In the genomic region with DNA sequence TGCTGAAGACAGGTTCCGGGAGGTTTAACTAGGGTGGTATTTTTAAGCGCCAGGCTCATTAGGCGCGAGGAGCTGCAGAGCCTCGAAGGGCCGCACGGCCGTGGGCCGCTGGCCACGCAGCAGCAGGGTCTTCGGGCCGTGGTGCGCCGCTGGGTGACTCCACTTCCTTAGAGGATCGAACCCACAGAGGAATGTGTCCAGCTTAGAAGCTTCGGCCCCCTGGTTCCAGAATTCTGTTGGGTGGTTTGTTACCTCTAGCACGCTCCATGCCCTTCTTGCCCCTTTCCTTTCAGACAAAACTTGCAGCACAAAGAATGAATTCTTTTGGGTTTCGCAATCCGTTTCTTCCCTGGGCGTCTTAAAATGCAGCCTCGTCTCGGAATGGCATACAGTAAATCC, we compare ENCODE assay signal across 1 cellular context.
TF ChIP-seq lines count a peak whose summit lies in the region.

No MANE protein-coding gene starts in this region.

TF ChIP-seq in K562, 482 proteins besides CTCF, POLR2A, EP300 and RAD21 (continued from another document and continues in another):
- TF ChIP-seq, protein P1, sequence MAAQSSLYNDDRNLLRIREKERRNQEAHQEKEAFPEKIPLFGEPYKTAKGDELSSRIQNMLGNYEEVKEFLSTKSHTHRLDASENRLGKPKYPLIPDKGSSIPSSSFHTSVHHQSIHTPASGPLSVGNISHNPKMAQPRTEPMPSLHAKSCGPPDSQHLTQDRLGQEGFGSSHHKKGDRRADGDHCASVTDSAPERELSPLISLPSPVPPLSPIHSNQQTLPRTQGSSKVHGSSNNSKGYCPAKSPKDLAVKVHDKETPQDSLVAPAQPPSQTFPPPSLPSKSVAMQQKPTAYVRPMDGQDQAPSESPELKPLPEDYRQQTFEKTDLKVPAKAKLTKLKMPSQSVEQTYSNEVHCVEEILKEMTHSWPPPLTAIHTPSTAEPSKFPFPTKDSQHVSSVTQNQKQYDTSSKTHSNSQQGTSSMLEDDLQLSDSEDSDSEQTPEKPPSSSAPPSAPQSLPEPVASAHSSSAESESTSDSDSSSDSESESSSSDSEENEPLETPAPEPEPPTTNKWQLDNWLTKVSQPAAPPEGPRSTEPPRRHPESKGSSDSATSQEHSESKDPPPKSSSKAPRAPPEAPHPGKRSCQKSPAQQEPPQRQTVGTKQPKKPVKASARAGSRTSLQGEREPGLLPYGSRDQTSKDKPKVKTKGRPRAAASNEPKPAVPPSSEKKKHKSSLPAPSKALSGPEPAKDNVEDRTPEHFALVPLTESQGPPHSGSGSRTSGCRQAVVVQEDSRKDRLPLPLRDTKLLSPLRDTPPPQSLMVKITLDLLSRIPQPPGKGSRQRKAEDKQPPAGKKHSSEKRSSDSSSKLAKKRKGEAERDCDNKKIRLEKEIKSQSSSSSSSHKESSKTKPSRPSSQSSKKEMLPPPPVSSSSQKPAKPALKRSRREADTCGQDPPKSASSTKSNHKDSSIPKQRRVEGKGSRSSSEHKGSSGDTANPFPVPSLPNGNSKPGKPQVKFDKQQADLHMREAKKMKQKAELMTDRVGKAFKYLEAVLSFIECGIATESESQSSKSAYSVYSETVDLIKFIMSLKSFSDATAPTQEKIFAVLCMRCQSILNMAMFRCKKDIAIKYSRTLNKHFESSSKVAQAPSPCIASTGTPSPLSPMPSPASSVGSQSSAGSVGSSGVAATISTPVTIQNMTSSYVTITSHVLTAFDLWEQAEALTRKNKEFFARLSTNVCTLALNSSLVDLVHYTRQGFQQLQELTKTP (IDR thresholded peaks at IDR 0.05; ENCODE audit: low read depth in 1 of 2, partially characterized antibody in 2 of 2) = no peak
- TF ChIP-seq KAT2B (IDR thresholded peaks at IDR 0.05; ENCODE audit: low read depth, low read length) = no peak
- TF ChIP-seq, protein P2, sequence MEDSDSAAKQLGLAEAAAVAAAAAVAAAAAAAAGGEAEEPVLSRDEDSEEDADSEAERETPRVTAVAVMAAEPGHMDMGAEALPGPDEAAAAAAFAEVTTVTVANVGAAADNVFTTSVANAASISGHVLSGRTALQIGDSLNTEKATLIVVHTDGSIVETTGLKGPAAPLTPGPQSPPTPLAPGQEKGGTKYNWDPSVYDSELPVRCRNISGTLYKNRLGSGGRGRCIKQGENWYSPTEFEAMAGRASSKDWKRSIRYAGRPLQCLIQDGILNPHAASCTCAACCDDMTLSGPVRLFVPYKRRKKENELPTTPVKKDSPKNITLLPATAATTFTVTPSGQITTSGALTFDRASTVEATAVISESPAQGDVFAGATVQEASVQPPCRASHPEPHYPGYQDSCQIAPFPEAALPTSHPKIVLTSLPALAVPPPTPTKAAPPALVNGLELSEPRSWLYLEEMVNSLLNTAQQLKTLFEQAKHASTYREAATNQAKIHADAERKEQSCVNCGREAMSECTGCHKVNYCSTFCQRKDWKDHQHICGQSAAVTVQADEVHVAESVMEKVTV (CRISPR knock-in tag; IDR thresholded peaks at IDR 0.05) = no peak
- TF ChIP-seq ZC3H11A (IDR thresholded peaks at IDR 0.05; ENCODE audit: low read depth, low read length) = no peak
- no peak for TF ChIP-seq PYGO2 (tag; IDR thresholded peaks at IDR 0.05)
- peak; percentile 78 for TF ChIP-seq ZNF766 (CRISPR knock-in tag; conservative IDR thresholded peaks at IDR 0.05)
- no peak for TF ChIP-seq ZNF830 (CRISPR knock-in tag; IDR thresholded peaks at IDR 0.05)
- no peak for TF ChIP-seq ZNF12 (CRISPR knock-in tag; IDR thresholded peaks at IDR 0.05)
- TF ChIP-seq PHTF2 (CRISPR knock-in tag; IDR thresholded peaks at IDR 0.05) = no peak
- TF ChIP-seq, protein P3, sequence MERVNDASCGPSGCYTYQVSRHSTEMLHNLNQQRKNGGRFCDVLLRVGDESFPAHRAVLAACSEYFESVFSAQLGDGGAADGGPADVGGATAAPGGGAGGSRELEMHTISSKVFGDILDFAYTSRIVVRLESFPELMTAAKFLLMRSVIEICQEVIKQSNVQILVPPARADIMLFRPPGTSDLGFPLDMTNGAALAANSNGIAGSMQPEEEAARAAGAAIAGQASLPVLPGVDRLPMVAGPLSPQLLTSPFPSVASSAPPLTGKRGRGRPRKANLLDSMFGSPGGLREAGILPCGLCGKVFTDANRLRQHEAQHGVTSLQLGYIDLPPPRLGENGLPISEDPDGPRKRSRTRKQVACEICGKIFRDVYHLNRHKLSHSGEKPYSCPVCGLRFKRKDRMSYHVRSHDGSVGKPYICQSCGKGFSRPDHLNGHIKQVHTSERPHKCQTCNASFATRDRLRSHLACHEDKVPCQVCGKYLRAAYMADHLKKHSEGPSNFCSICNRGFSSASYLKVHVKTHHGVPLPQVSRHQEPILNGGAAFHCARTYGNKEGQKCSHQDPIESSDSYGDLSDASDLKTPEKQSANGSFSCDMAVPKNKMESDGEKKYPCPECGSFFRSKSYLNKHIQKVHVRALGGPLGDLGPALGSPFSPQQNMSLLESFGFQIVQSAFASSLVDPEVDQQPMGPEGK (CRISPR knock-in tag; IDR thresholded peaks at IDR 0.05; ENCODE audit: borderline replicate concordance) = no peak
- TF ChIP-seq, protein P4, sequence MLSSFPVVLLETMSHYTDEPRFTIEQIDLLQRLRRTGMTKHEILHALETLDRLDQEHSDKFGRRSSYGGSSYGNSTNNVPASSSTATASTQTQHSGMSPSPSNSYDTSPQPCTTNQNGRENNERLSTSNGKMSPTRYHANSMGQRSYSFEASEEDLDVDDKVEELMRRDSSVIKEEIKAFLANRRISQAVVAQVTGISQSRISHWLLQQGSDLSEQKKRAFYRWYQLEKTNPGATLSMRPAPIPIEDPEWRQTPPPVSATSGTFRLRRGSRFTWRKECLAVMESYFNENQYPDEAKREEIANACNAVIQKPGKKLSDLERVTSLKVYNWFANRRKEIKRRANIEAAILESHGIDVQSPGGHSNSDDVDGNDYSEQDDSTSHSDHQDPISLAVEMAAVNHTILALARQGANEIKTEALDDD (IDR thresholded peaks at IDR 0.05) = no peak
- TF ChIP-seq ZNF197 (CRISPR knock-in tag; IDR thresholded peaks at IDR 0.05; ENCODE audit: low read depth) = no peak
- TF ChIP-seq SMAD4 (CRISPR knock-in tag; conservative IDR thresholded peaks at IDR 0.05) = 0 out of 2 replicates have a peak, but pooled peaks have one; percentile 6
- TF ChIP-seq, protein P5, sequence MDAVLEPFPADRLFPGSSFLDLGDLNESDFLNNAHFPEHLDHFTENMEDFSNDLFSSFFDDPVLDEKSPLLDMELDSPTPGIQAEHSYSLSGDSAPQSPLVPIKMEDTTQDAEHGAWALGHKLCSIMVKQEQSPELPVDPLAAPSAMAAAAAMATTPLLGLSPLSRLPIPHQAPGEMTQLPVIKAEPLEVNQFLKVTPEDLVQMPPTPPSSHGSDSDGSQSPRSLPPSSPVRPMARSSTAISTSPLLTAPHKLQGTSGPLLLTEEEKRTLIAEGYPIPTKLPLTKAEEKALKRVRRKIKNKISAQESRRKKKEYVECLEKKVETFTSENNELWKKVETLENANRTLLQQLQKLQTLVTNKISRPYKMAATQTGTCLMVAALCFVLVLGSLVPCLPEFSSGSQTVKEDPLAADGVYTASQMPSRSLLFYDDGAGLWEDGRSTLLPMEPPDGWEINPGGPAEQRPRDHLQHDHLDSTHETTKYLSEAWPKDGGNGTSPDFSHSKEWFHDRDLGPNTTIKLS (IDR thresholded peaks at IDR 0.05; ENCODE audit: borderline replicate concordance, low read depth) = no peak; the same call in 1 of the 2 replicates
- 0 out of 2 replicates have a peak, but pooled peaks have one; percentile 6 for TF ChIP-seq EP400 (IDR thresholded peaks at IDR 0.05)
- TF ChIP-seq ZNF57 (CRISPR knock-in tag; IDR thresholded peaks at IDR 0.05) = no peak
- TF ChIP-seq CBFB (CRISPR knock-in tag; IDR thresholded peaks at IDR 0.05) = no peak
- TF ChIP-seq, protein P6, sequence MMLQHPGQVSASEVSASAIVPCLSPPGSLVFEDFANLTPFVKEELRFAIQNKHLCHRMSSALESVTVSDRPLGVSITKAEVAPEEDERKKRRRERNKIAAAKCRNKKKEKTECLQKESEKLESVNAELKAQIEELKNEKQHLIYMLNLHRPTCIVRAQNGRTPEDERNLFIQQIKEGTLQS (IDR thresholded peaks at IDR 0.05) = no peak
- TF ChIP-seq, protein P6 (CRISPR knock-in tag; conservative IDR thresholded peaks at IDR 0.05) = peak; percentile 31; the same call in 1 of the 2 replicates
- TF ChIP-seq JUND (IDR thresholded peaks at IDR 0.05; ENCODE audit: borderline replicate concordance, low read depth, low read length) = no peak
- TF ChIP-seq JUND (tag; IDR thresholded peaks at IDR 0.05; ENCODE audit: borderline replicate concordance, low read depth, low read length) = 0 out of 3 replicates have a peak, but pooled peaks have one; percentile 12
- no peak for TF ChIP-seq CBX3 (IDR thresholded peaks at IDR 0.05; ENCODE audit: borderline replicate concordance in 1 of 2, low read length in 2 of 2)
- TF ChIP-seq FOS (IDR thresholded peaks at IDR 0.05; ENCODE audit: extremely low read depth, insufficient read length) = no peak
- no peak for TF ChIP-seq ZNF444 (CRISPR knock-in tag; IDR thresholded peaks at IDR 0.05)
- TF ChIP-seq RBM14 (IDR thresholded peaks at IDR 0.05; ENCODE audit: borderline replicate concordance, insufficient read depth, low read depth, low read length) = no peak
- TF ChIP-seq SREBF2 (CRISPR knock-in tag; IDR thresholded peaks at IDR 0.05) = no peak
- TF ChIP-seq KLF13 (tag; IDR thresholded peaks at IDR 0.05; ENCODE audit: borderline replicate concordance, low read depth) = no peak
- TF ChIP-seq, protein P7, sequence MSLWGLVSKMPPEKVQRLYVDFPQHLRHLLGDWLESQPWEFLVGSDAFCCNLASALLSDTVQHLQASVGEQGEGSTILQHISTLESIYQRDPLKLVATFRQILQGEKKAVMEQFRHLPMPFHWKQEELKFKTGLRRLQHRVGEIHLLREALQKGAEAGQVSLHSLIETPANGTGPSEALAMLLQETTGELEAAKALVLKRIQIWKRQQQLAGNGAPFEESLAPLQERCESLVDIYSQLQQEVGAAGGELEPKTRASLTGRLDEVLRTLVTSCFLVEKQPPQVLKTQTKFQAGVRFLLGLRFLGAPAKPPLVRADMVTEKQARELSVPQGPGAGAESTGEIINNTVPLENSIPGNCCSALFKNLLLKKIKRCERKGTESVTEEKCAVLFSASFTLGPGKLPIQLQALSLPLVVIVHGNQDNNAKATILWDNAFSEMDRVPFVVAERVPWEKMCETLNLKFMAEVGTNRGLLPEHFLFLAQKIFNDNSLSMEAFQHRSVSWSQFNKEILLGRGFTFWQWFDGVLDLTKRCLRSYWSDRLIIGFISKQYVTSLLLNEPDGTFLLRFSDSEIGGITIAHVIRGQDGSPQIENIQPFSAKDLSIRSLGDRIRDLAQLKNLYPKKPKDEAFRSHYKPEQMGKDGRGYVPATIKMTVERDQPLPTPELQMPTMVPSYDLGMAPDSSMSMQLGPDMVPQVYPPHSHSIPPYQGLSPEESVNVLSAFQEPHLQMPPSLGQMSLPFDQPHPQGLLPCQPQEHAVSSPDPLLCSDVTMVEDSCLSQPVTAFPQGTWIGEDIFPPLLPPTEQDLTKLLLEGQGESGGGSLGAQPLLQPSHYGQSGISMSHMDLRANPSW (CRISPR knock-in tag; IDR thresholded peaks at IDR 0.05) = no peak
- TF ChIP-seq RUNX1 (IDR thresholded peaks at IDR 0.05; ENCODE audit: low read depth) = no peak
- TF ChIP-seq POLR2B (IDR thresholded peaks at IDR 0.05; ENCODE audit: low read depth, partially characterized antibody) = no peak
- TF ChIP-seq, protein P8, sequence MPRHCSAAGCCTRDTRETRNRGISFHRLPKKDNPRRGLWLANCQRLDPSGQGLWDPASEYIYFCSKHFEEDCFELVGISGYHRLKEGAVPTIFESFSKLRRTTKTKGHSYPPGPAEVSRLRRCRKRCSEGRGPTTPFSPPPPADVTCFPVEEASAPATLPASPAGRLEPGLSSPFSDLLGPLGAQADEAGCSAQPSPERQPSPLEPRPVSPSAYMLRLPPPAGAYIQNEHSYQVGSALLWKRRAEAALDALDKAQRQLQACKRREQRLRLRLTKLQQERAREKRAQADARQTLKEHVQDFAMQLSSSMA (CRISPR knock-in tag; IDR thresholded peaks at IDR 0.05) = 0 out of 2 replicates have a peak, but pooled peaks have one; percentile 22
- TF ChIP-seq CCAR2 (IDR thresholded peaks at IDR 0.05; ENCODE audit: low read depth, low read length) = no peak
- TF ChIP-seq PML (IDR thresholded peaks at IDR 0.05; ENCODE audit: low read length) = no peak
- no peak for TF ChIP-seq ZNF445 (CRISPR knock-in tag; IDR thresholded peaks at IDR 0.05; ENCODE audit: low read depth)
- TF ChIP-seq ZBTB7A (IDR thresholded peaks at IDR 0.05; ENCODE audit: borderline replicate concordance, control insufficient read depth, low read depth, low read length) = no peak
- no peak for TF ChIP-seq TBP (optimal IDR thresholded peaks at IDR 0.05; ENCODE audit: low read depth, low read length)
- no peak for TF ChIP-seq EZH2 (IDR thresholded peaks at IDR 0.05; ENCODE audit: borderline replicate concordance, low read depth, low read length)
- TF ChIP-seq SRSF7 (optimal IDR thresholded peaks at IDR 0.05; ENCODE audit: low read depth, low read length) = no peak
- no peak for TF ChIP-seq ZNF212 (CRISPR knock-in tag; IDR thresholded peaks at IDR 0.05)
- TF ChIP-seq STAG1 (CRISPR knock-in tag; IDR thresholded peaks at IDR 0.05; ENCODE audit: borderline replicate concordance) = no peak
- 0 out of 2 replicates have a peak, but pooled peaks have one; percentile 8 for TF ChIP-seq DMBX1 (CRISPR knock-in tag; IDR thresholded peaks at IDR 0.05; ENCODE audit: borderline replicate concordance)
- no peak for TF ChIP-seq TARDBP (IDR thresholded peaks at IDR 0.05)
- TF ChIP-seq, protein P9, sequence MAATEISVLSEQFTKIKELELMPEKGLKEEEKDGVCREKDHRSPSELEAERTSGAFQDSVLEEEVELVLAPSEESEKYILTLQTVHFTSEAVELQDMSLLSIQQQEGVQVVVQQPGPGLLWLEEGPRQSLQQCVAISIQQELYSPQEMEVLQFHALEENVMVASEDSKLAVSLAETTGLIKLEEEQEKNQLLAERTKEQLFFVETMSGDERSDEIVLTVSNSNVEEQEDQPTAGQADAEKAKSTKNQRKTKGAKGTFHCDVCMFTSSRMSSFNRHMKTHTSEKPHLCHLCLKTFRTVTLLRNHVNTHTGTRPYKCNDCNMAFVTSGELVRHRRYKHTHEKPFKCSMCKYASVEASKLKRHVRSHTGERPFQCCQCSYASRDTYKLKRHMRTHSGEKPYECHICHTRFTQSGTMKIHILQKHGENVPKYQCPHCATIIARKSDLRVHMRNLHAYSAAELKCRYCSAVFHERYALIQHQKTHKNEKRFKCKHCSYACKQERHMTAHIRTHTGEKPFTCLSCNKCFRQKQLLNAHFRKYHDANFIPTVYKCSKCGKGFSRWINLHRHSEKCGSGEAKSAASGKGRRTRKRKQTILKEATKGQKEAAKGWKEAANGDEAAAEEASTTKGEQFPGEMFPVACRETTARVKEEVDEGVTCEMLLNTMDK (IDR thresholded peaks at IDR 0.05; ENCODE audit: borderline replicate concordance, insufficient read depth, low read depth, low read length, poor library complexity, severe bottlenecking) = peak; percentile 7
- TF ChIP-seq, protein P10, sequence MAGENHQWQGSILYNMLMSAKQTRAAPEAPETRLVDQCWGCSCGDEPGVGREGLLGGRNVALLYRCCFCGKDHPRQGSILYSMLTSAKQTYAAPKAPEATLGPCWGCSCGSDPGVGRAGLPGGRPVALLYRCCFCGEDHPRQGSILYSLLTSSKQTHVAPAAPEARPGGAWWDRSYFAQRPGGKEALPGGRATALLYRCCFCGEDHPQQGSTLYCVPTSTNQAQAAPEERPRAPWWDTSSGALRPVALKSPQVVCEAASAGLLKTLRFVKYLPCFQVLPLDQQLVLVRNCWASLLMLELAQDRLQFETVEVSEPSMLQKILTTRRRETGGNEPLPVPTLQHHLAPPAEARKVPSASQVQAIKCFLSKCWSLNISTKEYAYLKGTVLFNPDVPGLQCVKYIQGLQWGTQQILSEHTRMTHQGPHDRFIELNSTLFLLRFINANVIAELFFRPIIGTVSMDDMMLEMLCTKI (IDR thresholded peaks at IDR 0.05; ENCODE audit: partially characterized antibody) = no peak
- no peak for TF ChIP-seq ZBTB8A (IDR thresholded peaks at IDR 0.05; ENCODE audit: partially characterized antibody)
